18 cellular contexts compared by ENCODE assay signal in genomic region chr18:48419268-48420022, GRCh38. TPM values are rescaled to one million over a fixed set of nuclear protein-coding genes. Genes with fewer than 3 reads are reported as not detected.
A peak's percentile ranks its signal among the peaks of the same experiment; 100 is the strongest.
DNase-seq lines count a peak whose midpoint lies in the region; ATAC-seq, FAIRE-seq and TF ChIP-seq lines count a peak whose summit lies in the region.
"Had no signal": no experiment of that assay in that cellular context is flagged by ENCODE, and none has a peak within 500 bp of the region (broad histone marks: within the 10 kb centered on the region; RNA-seq: fewer than 3 reads in every experiment).

No MANE protein-coding gene starts in this region.

- no peak overlapping the region for H3K4me3 ChIP-seq in H7 (ENCODE audit: insufficient read depth, low read depth, low read length)
- H3K4me3 ChIP-seq in WERI-Rb-1 (ENCODE audit: low read depth, low read length), result no peak overlapping the region
- no peak overlapping the region for H3K4me3 ChIP-seq in keratinocyte (ENCODE audit: control insufficient read depth in 2 of 3, extremely low read depth in 1 of 3, insufficient read depth in 2 of 3, low read depth in 1 of 3, low read length in 3 of 3)
- H3K4me3 ChIP-seq: MG63, Peyer's patch had no signal

- ATAC-seq in HG03432 (IDR thresholded peaks at IDR 0.05; ENCODE audit: unreplicated experiment), result no peak
- ATAC-seq: activated T-cell treated with anti-CD3 and anti-CD28 coated beads, Interleukin-2, amount 50 U/mL, for 4 hours had no signal

- no peak for FAIRE-seq in keratinocyte (lab: Jason Lieb, UNC)
- FAIRE-seq: TTC549 had no signal

- peak; percentile 43 for DNase-seq in H7
- peak; percentile 54 for DNase-seq in WERI-Rb-1
- no peak for DNase-seq in keratinocyte (ENCODE audit: low read depth, low spot score)
- no peak for DNase-seq in C1 segment of cervical spinal cord (lab: John Stamatoyannopoulos, UW)
- no peak for DNase-seq in NK-92 treated with Interleukin-12 subunit alpha and Interleukin-12 subunit beta, amount 100 ng/mL, for 24 hours (lab: John Stamatoyannopoulos, UW)
- DNase-seq in activated T-cell treated with anti-CD3 and anti-CD28 coated beads, Interleukin-2, amount 50 U/mL, for 48 hours, result no peak
- DNase-seq: activated CD4-positive, alpha-beta T cell treated with anti-CD3 and anti-CD28 coated beads, Interleukin-2, amount 50 U/mL, for 48 hours; activated naive CD8-positive, alpha-beta T cell treated with anti-CD3 and anti-CD28 coated beads, Interleukin-2, amount 10 ng/mL, durations not matched to agents 7 days and 5 days; activated T-cell treated with anti-CD3 and anti-CD28 coated beads, Interleukin-2, amount 50 U/mL, for 4 hours; effector memory CD4-positive, alpha-beta T cell; midbrain; NCI-H187 treated with DMSO at 0.1 percent for 48 hours; NCI-H510A; Peyer's patch had no signal

- H3K4me1 ChIP-seq in keratinocyte (ENCODE audit: control insufficient read depth, extremely low read depth, insufficient read depth, low read length), result no peaks in the 10 kb centered on the region
- H3K4me1 ChIP-seq: Peyer's patch had no signal

- no peak overlapping the region for H3K4me2 ChIP-seq in keratinocyte (ENCODE audit: control insufficient read depth, extremely low read depth, insufficient read depth, low read depth, low read length)

- H2AFZ ChIP-seq in keratinocyte (ENCODE audit: control insufficient read depth, low read length), result no peak overlapping the region

- no peaks in the 10 kb centered on the region for H3K79me2 ChIP-seq in keratinocyte (ENCODE audit: control insufficient read depth, insufficient read depth, low read length)

- H3K27me3 ChIP-seq in H7 (ENCODE audit: control insufficient read depth, insufficient read depth, low read length) (peaks cover 10% of the 10 kb centered on the region), WERI-Rb-1 (ENCODE audit: insufficient read depth, low read depth, severe bottlenecking) (no peaks in the 10 kb centered on the region), keratinocyte (ENCODE audit: control insufficient read depth, extremely low read depth, insufficient read depth, low read length) (peaks cover 16% of the 10 kb centered on the region)
- H3K27me3 ChIP-seq: Peyer's patch had no signal

- H3K9me3 ChIP-seq in WERI-Rb-1 (ENCODE audit: severe bottlenecking) (no peaks in the 10 kb centered on the region), keratinocyte (ENCODE audit: control insufficient read depth, low read depth, low read length) (no peaks in the 10 kb centered on the region)
- H3K9me3 ChIP-seq: MG63, Peyer's patch had no signal

- H3K9ac ChIP-seq in keratinocyte (ENCODE audit: control insufficient read depth, extremely low read depth, insufficient read depth, low read length), result no peak overlapping the region

- H4K20me1 ChIP-seq in keratinocyte (ENCODE audit: control insufficient read depth, extremely low read depth, insufficient read depth, low read length), result no peaks in the 10 kb centered on the region

- H3K27ac ChIP-seq in C4-2B (peak overlapping the region; percentile 33), WERI-Rb-1 (no peak overlapping the region), keratinocyte (ENCODE audit: control insufficient read depth, insufficient read depth, low read length) (no peak overlapping the region)
- H3K27ac ChIP-seq: Peyer's patch had no signal

- H3K36me3 ChIP-seq in H7 (replicated peaks; ENCODE audit: control insufficient read depth, insufficient read depth, low read length) (no peaks in the 10 kb centered on the region), WERI-Rb-1 (no peaks in the 10 kb centered on the region), keratinocyte (ENCODE audit: control insufficient read depth in 2 of 2, extremely low read depth in 1 of 2, insufficient read depth in 2 of 2, low read length in 2 of 2) (no peaks in the 10 kb centered on the region)
- H3K36me3 ChIP-seq: MG63, Peyer's patch had no signal

- H3K9me1 ChIP-seq in keratinocyte (ENCODE audit: control insufficient read depth, extremely low read depth, insufficient read depth, low read length), result no peaks in the 10 kb centered on the region

- dilution Hi-C loops in keratinocyte (cut with MboI; ENCODE audit: extremely low pct_ligation_motif_present, low sequenced_read_pairs), result no loop called here

- peak; percentile 22 for TF ChIP-seq CTCF in C4-2B (conservative IDR thresholded peaks at IDR 0.05)
- TF ChIP-seq CTCF in WERI-Rb-1 (IDR thresholded peaks at IDR 0.05; ENCODE audit: low read depth, low read length), result peak; percentile 85
- TF ChIP-seq CTCF in keratinocyte (optimal IDR thresholded peaks at IDR 0.05 in 1 of 3, IDR thresholded peaks at IDR 0.05 in 1 of 3, conservative IDR thresholded peaks at IDR 0.05 in 1 of 3; ENCODE audit: extremely low read depth in 1 of 3, insufficient read depth in 2 of 3, low read length in 3 of 3), result peak in 2 of 3 experiments; percentile 9 to 56

RNA-seq across cellular contexts. Expression of gene ZBTB7C, which starts 10.3 kb away (rescaled TPM):
- total RNA-seq in H7 (2014; rRNA removed; shearing (Covaris generic)), result 0.15 and 0.38 TPM in 2 replicates
- polyA plus RNA-seq in keratinocyte, result 0.15 to 0.77 TPM (median 0.58 TPM) in 3 replicates
- polyA plus RNA-seq in keratinocyte (2011; ENCODE audit: low read depth), result 0.76 TPM
- 0.28 and 0.30 TPM in 2 replicates for polyA plus RNA-seq in keratinocyte (2011; cell fraction: cytosol; rRNA removed)
- 0.72 and 1.1 TPM in 2 replicates for polyA plus RNA-seq in keratinocyte (2011; cell fraction: nucleus; rRNA removed)
- 0.80 and 4.0 TPM in 2 replicates for polyA plus RNA-seq in keratinocyte (2012; ENCODE audit: low replicate concordance)
- 0.22 to 0.66 TPM (median 0.62 TPM) in 3 replicates for polyA minus RNA-seq in keratinocyte
- polyA minus RNA-seq in keratinocyte (2011; cell fraction: cytosol; rRNA and poly(A)+ RNA removed), result not detected
- 0.32 and 1.1 TPM in 2 replicates for polyA minus RNA-seq in keratinocyte (2011; cell fraction: nucleus; rRNA and poly(A)+ RNA removed)
- total RNA-seq: activated naive CD8-positive, alpha-beta T cell treated with anti-CD3 and anti-CD28 coated beads, Interleukin-2, amount 10 ng/mL, durations not matched to agents 7 days and 5 days had no signal

Comparison
In these comparisons a context has a peak if more than half of its experiments do, and no peak if none do; other contexts are left out.
1. CTCF ChIP-seq: peak in every context shown above with its lines; median percentile 85 in WERI-Rb-1; 32 in keratinocyte; 22 in C4-2B.
2. DNase-seq: peak in H7 (single experiment) and WERI-Rb-1 (single experiment); none in keratinocyte (single experiment), C1 segment of cervical spinal cord (0 of 14), NK-92 treated with Interleukin-12 subunit alpha and Interleukin-12 subunit beta, amount 100 ng/mL, for 24 hours (single experiment) and activated T-cell treated with anti-CD3 and anti-CD28 coated beads, Interleukin-2, amount 50 U/mL, for 48 hours (0 of 2).